Comparison of ENCODE assay signal across 33 cellular contexts in genomic region chr17:9421525-9421924, GRCh38.
"Had no signal": no experiment of that assay in that cellular context is flagged by ENCODE, and none has a peak within 500 bp of the region (broad histone marks: within the 10 kb centered on the region; RNA-seq: fewer than 3 reads in every experiment).

No MANE protein-coding gene starts in this region.

- H3K27me3 Mint-ChIP-seq: activated CD4-positive, alpha-beta memory T cell treated with anti-CD3 and anti-CD28 coated beads, Interleukin-2, amount 10 ng/mL, durations not matched to agents 7 days and 5 days; activated CD4-positive, alpha-beta T cell treated with anti-CD3 and anti-CD28 coated beads for 36 hours; activated CD4-positive, alpha-beta T cell treated with anti-CD3 and anti-CD28 coated beads, Interleukin-2, amount 10 ng/mL, durations not matched to agents 7 days and 5 days; activated naive CD4-positive, alpha-beta T cell treated with anti-CD3 and anti-CD28 coated beads, Interleukin-2, amount 10 ng/mL, durations not matched to agents 7 days and 5 days; activated naive CD8-positive, alpha-beta T cell treated with anti-CD3 and anti-CD28 coated beads, Interleukin-2, amount 10 ng/mL, durations not matched to agents 7 days and 5 days; activated T-cell treated with anti-CD3 and anti-CD28 coated beads, Interleukin-2, amount 50 U/mL, for 24 hours; T-helper 17 cell had no signal

- DNase-seq: activated CD4-positive, alpha-beta memory T cell treated with anti-CD3 and anti-CD28 coated beads, Interleukin-2, amount 10 ng/mL, durations not matched to agents 7 days and 5 days; activated CD4-positive, alpha-beta T cell treated with anti-CD3 and anti-CD28 coated beads for 36 hours; activated CD4-positive, alpha-beta T cell treated with anti-CD3 and anti-CD28 coated beads, Interleukin-2, amount 10 ng/mL, durations not matched to agents 7 days and 5 days; activated CD4-positive, alpha-beta T cell treated with anti-CD3 and anti-CD28 coated beads, Interleukin-2, amount 50 U/mL, for 4 hours; activated CD4-positive, CD25-positive, alpha-beta regulatory T cell; activated CD4-positive, CD25-positive, alpha-beta regulatory T cell treated with anti-CD3 and anti-CD28 coated beads, Interleukin-2, amount 50 U/mL, for 72 hours; activated CD8-positive, alpha-beta memory T cell treated with anti-CD3 and anti-CD28 coated beads, Interleukin-2, amount 50 U/mL, for 48 hours; activated gamma-delta T cell; activated naive CD4-positive, alpha-beta T cell; activated naive CD4-positive, alpha-beta T cell treated with anti-CD3 and anti-CD28 coated beads, Interleukin-2, amount 10 ng/mL, durations not matched to agents 7 days and 5 days; activated naive CD8-positive, alpha-beta T cell treated with anti-CD3 and anti-CD28 coated beads, Interleukin-2, amount 10 ng/mL, durations not matched to agents 7 days and 5 days; activated T-cell treated with anti-CD3 and anti-CD28 coated beads for 4 hours; activated T-cell treated with anti-CD3 and anti-CD28 coated beads, Interleukin-2, amount 50 U/mL, for 24 hours; activated T-cell treated with anti-CD3 and anti-CD28 coated beads, Interleukin-2, amount 50 U/mL, for 72 hours; amniotic stem cell; anterior cingulate cortex; brain microvascular endothelial cell; caudate nucleus; cortex of kidney; effector CD8-positive, alpha-beta T cell; esophagus squamous epithelium; foreskin melanocyte; head of caudate nucleus; T-helper 1 cell; T-helper 17 cell; T1000 had no signal

- H3K4me3 Mint-ChIP-seq: activated CD4-positive, alpha-beta memory T cell treated with anti-CD3 and anti-CD28 coated beads, Interleukin-2, amount 10 ng/mL, durations not matched to agents 7 days and 5 days; activated CD4-positive, alpha-beta T cell treated with anti-CD3 and anti-CD28 coated beads for 36 hours; activated CD4-positive, alpha-beta T cell treated with anti-CD3 and anti-CD28 coated beads, Interleukin-2, amount 10 ng/mL, durations not matched to agents 7 days and 5 days; activated naive CD4-positive, alpha-beta T cell treated with anti-CD3 and anti-CD28 coated beads, Interleukin-2, amount 10 ng/mL, durations not matched to agents 7 days and 5 days; activated naive CD8-positive, alpha-beta T cell treated with anti-CD3 and anti-CD28 coated beads, Interleukin-2, amount 10 ng/mL, durations not matched to agents 7 days and 5 days; activated T-cell treated with anti-CD3 and anti-CD28 coated beads, Interleukin-2, amount 50 U/mL, for 24 hours; activated T-cell treated with anti-CD3 and anti-CD28 coated beads, Interleukin-2, amount 50 U/mL, for 72 hours; T-helper 17 cell; T-helper 2 cell treated with Interferon-gamma antibody and Interleukin-4, amounts not matched to agents 5 μg/mL and 100 μg/mL, for 36 hours had no signal

- H3K4me1 Mint-ChIP-seq: activated CD4-positive, alpha-beta memory T cell treated with anti-CD3 and anti-CD28 coated beads, Interleukin-2, amount 10 ng/mL, durations not matched to agents 7 days and 5 days; activated CD4-positive, alpha-beta T cell treated with anti-CD3 and anti-CD28 coated beads, Interleukin-2, amount 10 ng/mL, durations not matched to agents 7 days and 5 days; activated naive CD4-positive, alpha-beta T cell treated with anti-CD3 and anti-CD28 coated beads, Interleukin-2, amount 10 ng/mL, durations not matched to agents 7 days and 5 days; activated naive CD8-positive, alpha-beta T cell treated with anti-CD3 and anti-CD28 coated beads, Interleukin-2, amount 10 ng/mL, durations not matched to agents 7 days and 5 days had no signal

- H3K4me1 ChIP-seq: esophagus squamous epithelium had no signal

- H3K9me3 Mint-ChIP-seq: activated CD4-positive, alpha-beta memory T cell treated with anti-CD3 and anti-CD28 coated beads, Interleukin-2, amount 10 ng/mL, durations not matched to agents 7 days and 5 days; activated T-cell treated with anti-CD3 and anti-CD28 coated beads, Interleukin-2, amount 50 U/mL, for 24 hours; activated T-cell treated with anti-CD3 and anti-CD28 coated beads, Interleukin-2, amount 50 U/mL, for 72 hours; T-helper 2 cell treated with Interferon-gamma antibody and Interleukin-4, amounts not matched to agents 5 μg/mL and 100 μg/mL, for 36 hours had no signal

- H3K36me3 ChIP-seq: brain microvascular endothelial cell had no signal

- H3K27ac Mint-ChIP-seq: activated CD4-positive, alpha-beta memory T cell treated with anti-CD3 and anti-CD28 coated beads, Interleukin-2, amount 10 ng/mL, durations not matched to agents 7 days and 5 days; activated CD4-positive, alpha-beta T cell treated with anti-CD3 and anti-CD28 coated beads for 36 hours; activated CD4-positive, alpha-beta T cell treated with anti-CD3 and anti-CD28 coated beads, Interleukin-2, amount 10 ng/mL, durations not matched to agents 7 days and 5 days; activated naive CD4-positive, alpha-beta T cell treated with anti-CD3 and anti-CD28 coated beads, Interleukin-2, amount 10 ng/mL, durations not matched to agents 7 days and 5 days; activated naive CD4-positive, alpha-beta T cell treated with anti-CD3 and anti-CD28 coated beads, Interleukin-2, amount 50 U/mL, for 72 hours; activated naive CD8-positive, alpha-beta T cell treated with anti-CD3 and anti-CD28 coated beads, Interleukin-2, amount 10 ng/mL, durations not matched to agents 7 days and 5 days; activated T-cell treated with anti-CD3 and anti-CD28 coated beads, Interleukin-2, amount 50 U/mL, for 24 hours; activated T-cell treated with anti-CD3 and anti-CD28 coated beads, Interleukin-2, amount 50 U/mL, for 72 hours; T-helper 17 cell; T-helper 2 cell treated with Interferon-gamma antibody and Interleukin-4, amounts not matched to agents 5 μg/mL and 100 μg/mL, for 36 hours had no signal

- H3K4me3 ChIP-seq: esophagus squamous epithelium had no signal

- H3K27ac ChIP-seq: brain microvascular endothelial cell, epithelial cell of prostate, esophagus squamous epithelium had no signal

- H3K27me3 ChIP-seq: brain microvascular endothelial cell, esophagus squamous epithelium had no signal

- FAIRE-seq: astrocyte, colon, endometrium, endothelial cell of umbilical vein had no signal
